Comparison of ENCODE assay signal across 1 cellular context in the genomic region with DNA sequence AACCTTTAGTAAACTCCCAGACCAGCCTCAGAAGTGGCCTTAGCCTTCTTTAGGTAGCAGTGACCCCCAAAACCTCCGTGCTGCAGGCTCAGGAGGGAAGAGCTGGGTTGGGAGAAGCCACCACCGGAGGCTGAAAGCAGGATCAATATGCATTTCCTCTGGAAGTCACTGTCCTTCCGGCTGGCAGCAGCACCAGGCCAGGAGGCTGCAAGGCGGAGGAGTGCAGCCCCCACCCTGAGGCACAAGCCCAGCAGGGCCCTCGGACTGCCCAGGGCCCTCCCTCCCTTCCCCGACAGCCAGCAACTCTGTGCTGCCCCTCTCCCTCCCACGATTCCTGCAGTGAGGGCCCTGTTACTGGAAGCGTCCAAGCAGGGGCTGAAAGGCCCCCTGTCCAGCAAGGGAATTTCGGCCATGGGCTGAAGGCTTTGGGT.
TF ChIP-seq lines count a peak whose summit lies in the region.

No MANE protein-coding gene starts in this region.

TF ChIP-seq in GM23338, 12 proteins besides CTCF, POLR2A, EP300 and RAD21 (continued from another document):
- TF ChIP-seq NANOG (IDR thresholded peaks at IDR 0.05; ENCODE audit: borderline replicate concordance) (no peak), ZNF462 (CRISPR knock-in tag; IDR thresholded peaks at IDR 0.05) (no peak), REST (IDR thresholded peaks at IDR 0.05; ENCODE audit: unreplicated experiment) (no peak), ZNF114 (CRISPR knock-in tag; IDR thresholded peaks at IDR 0.05) (no peak), STAT1 (IDR thresholded peaks at IDR 0.05; ENCODE audit: unreplicated experiment) (no peak), JUNB (IDR thresholded peaks at IDR 0.05; ENCODE audit: unreplicated experiment) (no peak), ZNF331 (CRISPR knock-in tag; IDR thresholded peaks at IDR 0.05; ENCODE audit: low read depth) (no peak), ETS1 (IDR thresholded peaks at IDR 0.05) (no peak), EZH2 (IDR thresholded peaks at IDR 0.05; ENCODE audit: low read depth, unreplicated experiment) (no peak), CREB1 (CRISPR knock-in tag; IDR thresholded peaks at IDR 0.05; ENCODE audit: low read depth) (no peak)
TF ChIP-seq in GM23338: peak in this region for 0.
